In the genomic region with DNA sequence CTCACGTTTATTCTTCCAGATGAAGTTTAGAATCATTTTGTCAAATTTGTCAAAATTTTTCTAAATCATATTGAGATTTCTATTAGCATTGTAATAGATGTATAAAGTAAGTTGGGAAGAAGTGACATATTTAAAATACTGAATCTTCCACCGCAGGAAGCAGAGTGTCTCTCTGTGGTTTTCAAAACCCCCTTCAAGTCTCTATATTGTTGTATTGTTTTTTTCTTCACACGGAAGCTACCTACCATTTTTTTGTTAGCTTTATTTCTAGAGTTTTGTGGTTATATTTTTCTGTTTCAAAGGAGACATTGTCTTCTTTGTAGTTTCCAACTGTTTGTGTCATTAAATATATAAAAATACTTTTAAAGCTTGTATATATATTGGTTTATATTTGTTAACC, we compare ENCODE assay signal across 13 cellular contexts.
DNase-seq lines count a peak whose midpoint lies in the region; ATAC-seq and TF ChIP-seq lines count a peak whose summit lies in the region.
"Had no signal": no experiment of that assay in that cellular context is flagged by ENCODE, and none has a peak within 500 bp of the region (broad histone marks: within the 10 kb centered on the region; RNA-seq: fewer than 3 reads in every experiment).

No MANE protein-coding gene starts in this region.

- no peaks in the 10 kb centered on the region for H4K20me1 ChIP-seq in BLaER1 treated with 17β-estradiol and CSF1 and Interleukin-3, amounts not matched to agents 10 nM and 100 nM

- intact Hi-C loops in activated T-helper 1 cell treated with anti-CD3 and anti-CD28 coated beads, Interleukin-12 subunit alpha, Interleukin-12 subunit beta, Interleukin-2, Interleukin-4 antibody, amounts not matched to agents 30 ng/mL and 10 ng/mL and 1 ng/mL, durations not matched to agents 14 hours and 24 hours and 36 hours (cut with micrococcal nuclease), result loop anchor here (1.0 to 10.0 kb wide), 5 partner anchors 11 to 191 kb away; a partner anchor contains a TSS

- H3K9me3 ChIP-seq in BLaER1 treated with 17β-estradiol and CSF1 and Interleukin-3, amounts not matched to agents 10 nM and 100 nM (replicated peaks in 1 of 11), result peaks cover 12 to 29% (median 18%) of the 10 kb centered on the region in 11 experiments; a peak in 19 of 22 replicates
- H3K9me3 ChIP-seq in right atrium auricular region, result no peaks in the 10 kb centered on the region

- no peak for DNase-seq in activated T-helper 1 cell treated with anti-CD3 and anti-CD28 coated beads, Interleukin-12 subunit alpha, Interleukin-12 subunit beta, Interleukin-2, Interleukin-4 antibody, amounts not matched to agents 30 ng/mL and 10 ng/mL and 1 ng/mL, durations not matched to agents 14 hours and 24 hours and 36 hours (ENCODE audit: low spot score)
- DNase-seq in coronary artery (ENCODE audit: low spot score) (no peak), right atrium auricular region (ENCODE audit: low spot score) (no peak), amniotic stem cell (lab: John Stamatoyannopoulos, UW) (no peak), DMS79 (lab: John Stamatoyannopoulos, UW) (no peak)
- DNase-seq: activated CD4-positive, alpha-beta T cell treated with anti-CD3 and anti-CD28 coated beads, Interleukin-2, amount 50 U/mL, for 1 hour; caudate nucleus; foreskin melanocyte had no signal

- peak overlapping the region in 7 of 11 experiments; percentile 26 to 62 (median 41); a peak in 12 of 22 replicates for H3K4me2 ChIP-seq in BLaER1 treated with 17β-estradiol and CSF1 and Interleukin-3, amounts not matched to agents 10 nM and 100 nM

- peak; percentile 49 for ATAC-seq in GM18907 (IDR thresholded peaks at IDR 0.05; ENCODE audit: unreplicated experiment)
- peak; percentile 46 for ATAC-seq in HG03135 (IDR thresholded peaks at IDR 0.05; ENCODE audit: unreplicated experiment)
- ATAC-seq: Right ventricle myocardium inferior, sciatic nerve had no signal

- H3K4me3 Mint-ChIP-seq in activated T-helper 1 cell treated with anti-CD3 and anti-CD28 coated beads, Interleukin-12 subunit alpha, Interleukin-12 subunit beta, Interleukin-2, Interleukin-4 antibody, amounts not matched to agents 30 ng/mL and 10 ng/mL and 1 ng/mL, durations not matched to agents 14 hours and 24 hours and 36 hours, result peak overlapping the region; percentile 47

- H3K9me3 Mint-ChIP-seq in activated T-helper 1 cell treated with anti-CD3 and anti-CD28 coated beads, Interleukin-12 subunit alpha, Interleukin-12 subunit beta, Interleukin-2, Interleukin-4 antibody, amounts not matched to agents 30 ng/mL and 10 ng/mL and 1 ng/mL, durations not matched to agents 14 hours and 24 hours and 36 hours, result no peaks in the 10 kb centered on the region

- H3K9ac ChIP-seq in BLaER1 treated with 17β-estradiol and CSF1 and Interleukin-3, amounts not matched to agents 10 nM and 100 nM, result no peak overlapping the region

- H3K4me3 ChIP-seq in BLaER1 treated with 17β-estradiol and CSF1 and Interleukin-3, amounts not matched to agents 10 nM and 100 nM, result no peak overlapping the region
- H3K4me3 ChIP-seq in coronary artery (no peak overlapping the region), right atrium auricular region (no peak overlapping the region)

- no peaks in the 10 kb centered on the region for H3K27me3 ChIP-seq in BLaER1 treated with 17β-estradiol and CSF1 and Interleukin-3, amounts not matched to agents 10 nM and 100 nM
- H3K27me3 ChIP-seq in right atrium auricular region, result no peaks in the 10 kb centered on the region

- peaks cover 24% of the 10 kb centered on the region for H3K4me1 Mint-ChIP-seq in activated T-helper 1 cell treated with anti-CD3 and anti-CD28 coated beads, Interleukin-12 subunit alpha, Interleukin-12 subunit beta, Interleukin-2, Interleukin-4 antibody, amounts not matched to agents 30 ng/mL and 10 ng/mL and 1 ng/mL, durations not matched to agents 14 hours and 24 hours and 36 hours (ENCODE audit: low read depth)

- peak overlapping the region; percentile 4 for H3K27ac Mint-ChIP-seq in activated T-helper 1 cell treated with anti-CD3 and anti-CD28 coated beads, Interleukin-12 subunit alpha, Interleukin-12 subunit beta, Interleukin-2, Interleukin-4 antibody, amounts not matched to agents 30 ng/mL and 10 ng/mL and 1 ng/mL, durations not matched to agents 14 hours and 24 hours and 36 hours

- H3K27me3 Mint-ChIP-seq in activated T-helper 1 cell treated with anti-CD3 and anti-CD28 coated beads, Interleukin-12 subunit alpha, Interleukin-12 subunit beta, Interleukin-2, Interleukin-4 antibody, amounts not matched to agents 30 ng/mL and 10 ng/mL and 1 ng/mL, durations not matched to agents 14 hours and 24 hours and 36 hours (ENCODE audit: insufficient read depth), result peaks cover 14% of the 10 kb centered on the region

- peaks cover 0 to 18% (median 0%) of the 10 kb centered on the region in 11 experiments; a peak in 3 of 22 replicates for H3K36me3 ChIP-seq in BLaER1 treated with 17β-estradiol and CSF1 and Interleukin-3, amounts not matched to agents 10 nM and 100 nM
- H3K36me3 ChIP-seq in right atrium auricular region, result no peaks in the 10 kb centered on the region

- H3K27ac ChIP-seq in BLaER1 treated with 17β-estradiol and CSF1 and Interleukin-3, amounts not matched to agents 10 nM and 100 nM, result no peak overlapping the region
- H3K27ac ChIP-seq in coronary artery, result no peak overlapping the region
- no peak overlapping the region for H3K27ac ChIP-seq in right atrium auricular region

- TF ChIP-seq CTCF in coronary artery (IDR thresholded peaks at IDR 0.05) (no peak), right atrium auricular region (IDR thresholded peaks at IDR 0.05) (no peak)

- peaks cover 7% of the 10 kb centered on the region for H3K36me3 Mint-ChIP-seq in activated T-helper 1 cell treated with anti-CD3 and anti-CD28 coated beads, Interleukin-12 subunit alpha, Interleukin-12 subunit beta, Interleukin-2, Interleukin-4 antibody, amounts not matched to agents 30 ng/mL and 10 ng/mL and 1 ng/mL, durations not matched to agents 14 hours and 24 hours and 36 hours (ENCODE audit: low read depth)

- H3K4me1 ChIP-seq in BLaER1 treated with 17β-estradiol and CSF1 and Interleukin-3, amounts not matched to agents 10 nM and 100 nM, result peaks cover 11 to 46% (median 33%) of the 10 kb centered on the region in 10 experiments; a peak in 19 of 20 replicates
- H3K4me1 ChIP-seq in right atrium auricular region, result no peaks in the 10 kb centered on the region
